In the genomic region with DNA sequence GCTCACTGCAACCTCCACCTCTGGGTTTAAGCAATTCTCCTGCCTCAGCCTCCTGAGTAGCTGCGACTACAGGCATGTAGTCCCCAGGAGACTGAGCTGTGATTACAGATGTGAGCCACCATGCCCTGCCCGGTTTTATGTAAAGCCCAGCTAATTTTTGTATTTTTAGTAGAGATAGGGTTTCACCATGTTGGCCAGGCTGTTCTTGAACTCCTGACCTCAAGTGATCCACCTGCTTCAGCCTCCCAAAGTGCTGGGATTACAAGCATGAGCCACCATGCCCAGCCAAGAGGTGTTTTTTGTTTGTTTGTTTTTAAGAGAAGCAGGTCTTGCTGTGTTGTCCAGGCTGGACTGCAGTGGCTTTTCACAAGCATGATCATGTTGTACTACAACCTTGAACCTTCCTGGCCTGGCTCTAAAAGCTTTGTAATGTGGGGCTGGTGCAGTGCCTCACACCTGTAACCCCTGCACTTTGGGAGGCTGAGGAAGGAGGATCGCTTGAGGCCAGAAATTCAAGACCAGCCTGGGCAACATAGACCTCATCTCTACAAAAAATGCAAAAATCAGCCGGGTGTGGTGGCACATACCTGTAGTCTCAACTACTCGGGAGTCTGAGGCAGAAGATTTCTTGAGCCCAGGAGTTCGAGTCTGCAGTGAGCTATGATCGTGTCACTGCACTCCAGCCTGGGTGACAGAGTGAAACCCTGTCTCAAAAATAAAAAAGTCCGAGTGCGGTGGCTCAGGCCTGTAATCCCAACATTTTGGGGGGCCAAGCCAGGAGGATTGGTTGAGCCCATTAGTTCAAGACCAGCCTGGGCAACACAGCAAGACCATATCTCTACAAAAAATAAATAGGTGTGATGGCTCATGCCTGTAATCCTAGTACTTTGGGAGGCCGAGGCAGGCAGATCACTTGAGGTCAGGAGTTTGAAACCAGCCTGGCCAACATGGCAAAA, we compare ENCODE assay signal across 2 cellular contexts.
TF ChIP-seq lines count a peak whose summit lies in the region.
"Not testable (repeated sequence)": the region's sequence is repeated elsewhere in the genome, so short reads cannot be mapped to it uniquely, and the experiment has no call there.

No MANE protein-coding gene starts in this region.

TF ChIP-seq in HEK293, 187 proteins besides CTCF, POLR2A, EP300 and RAD21:
- TF ChIP-seq, protein P1, sequence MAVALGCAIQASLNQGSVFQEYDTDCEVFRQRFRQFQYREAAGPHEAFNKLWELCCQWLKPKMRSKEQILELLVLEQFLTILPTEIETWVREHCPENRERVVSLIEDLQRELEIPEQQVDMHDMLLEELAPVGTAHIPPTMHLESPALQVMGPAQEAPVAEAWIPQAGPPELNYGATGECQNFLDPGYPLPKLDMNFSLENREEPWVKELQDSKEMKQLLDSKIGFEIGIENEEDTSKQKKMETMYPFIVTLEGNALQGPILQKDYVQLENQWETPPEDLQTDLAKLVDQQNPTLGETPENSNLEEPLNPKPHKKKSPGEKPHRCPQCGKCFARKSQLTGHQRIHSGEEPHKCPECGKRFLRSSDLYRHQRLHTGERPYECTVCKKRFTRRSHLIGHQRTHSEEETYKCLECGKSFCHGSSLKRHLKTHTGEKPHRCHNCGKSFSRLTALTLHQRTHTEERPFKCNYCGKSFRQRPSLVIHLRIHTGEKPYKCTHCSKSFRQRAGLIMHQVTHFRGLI (tag by site-specific recombination; IDR thresholded peaks at IDR 0.05), result peak; percentile 88

TF ChIP-seq in HepG2, 621 proteins besides CTCF, POLR2A, EP300 and RAD21:
- TF ChIP-seq MED1 (CRISPR knock-in tag; IDR thresholded peaks at IDR 0.05) (peak; percentile 21; the same call in 1 of the 2 replicates), ZFP90 (CRISPR knock-in tag; IDR thresholded peaks at IDR 0.05; ENCODE audit: borderline replicate concordance) (peak; percentile 82; the same call in 1 of the 2 replicates), ZMYM3 (CRISPR knock-in tag; IDR thresholded peaks at IDR 0.05) (peak; percentile 71), CCDC6 (CRISPR knock-in tag; IDR thresholded peaks at IDR 0.05) (0 out of 2 replicates have a peak, but pooled peaks have one; percentile 11), SMAD9 (CRISPR knock-in tag; IDR thresholded peaks at IDR 0.05) (0 out of 2 replicates have a peak, but pooled peaks have one; percentile 47), SALL1 (CRISPR knock-in tag; IDR thresholded peaks at IDR 0.05) (peak; percentile 54), ZNF782 (CRISPR knock-in tag; IDR thresholded peaks at IDR 0.05; ENCODE audit: borderline replicate concordance) (0 out of 2 replicates have a peak, but pooled peaks have one; percentile 45), ZNF180 (CRISPR knock-in tag; IDR thresholded peaks at IDR 0.05; ENCODE audit: borderline replicate concordance, low read depth) (0 out of 2 replicates have a peak, but pooled peaks have one; percentile 15), ZMYM2 (CRISPR knock-in tag; IDR thresholded peaks at IDR 0.05) (peak; percentile 61; the same call in 1 of the 2 replicates), ZNF510 (CRISPR knock-in tag; IDR thresholded peaks at IDR 0.05; ENCODE audit: low read depth) (0 out of 2 replicates have a peak, but pooled peaks have one; percentile 24), NR2C2 (CRISPR knock-in tag; IDR thresholded peaks at IDR 0.05; ENCODE audit: borderline replicate concordance) (0 out of 2 replicates have a peak, but pooled peaks have one; percentile 21), MYC (CRISPR knock-in tag; IDR thresholded peaks at IDR 0.05; ENCODE audit: borderline replicate concordance) (0 out of 2 replicates have a peak, but pooled peaks have one; percentile 24), ZBTB26 (CRISPR knock-in tag; IDR thresholded peaks at IDR 0.05; ENCODE audit: borderline replicate concordance) (0 out of 2 replicates have a peak, but pooled peaks have one; percentile 6), ZNF777 (CRISPR knock-in tag; IDR thresholded peaks at IDR 0.05) (0 out of 2 replicates have a peak, but pooled peaks have one; percentile 34), ZNF770 (CRISPR knock-in tag; IDR thresholded peaks at IDR 0.05) (peak; percentile 98), ZNF121 (CRISPR knock-in tag; IDR thresholded peaks at IDR 0.05) (peak; percentile 96), FOXJ3 (CRISPR knock-in tag; IDR thresholded peaks at IDR 0.05; ENCODE audit: borderline replicate concordance) (peak; percentile 50; the same call in 1 of the 2 replicates), ZNF263 (CRISPR knock-in tag; IDR thresholded peaks at IDR 0.05) (0 out of 2 replicates have a peak, but pooled peaks have one; percentile 30), ATF7 (CRISPR knock-in tag; IDR thresholded peaks at IDR 0.05) (peak; percentile 4; the same call in 1 of the 2 replicates), MEIS1 (CRISPR knock-in tag; IDR thresholded peaks at IDR 0.05; ENCODE audit: borderline replicate concordance) (0 out of 2 replicates have a peak, but pooled peaks have one; percentile 56), ZXDC (CRISPR knock-in tag; IDR thresholded peaks at IDR 0.05) (0 out of 2 replicates have a peak, but pooled peaks have one; percentile 54), ZNF781 (CRISPR knock-in tag; IDR thresholded peaks at IDR 0.05; ENCODE audit: borderline replicate concordance, not compliant biosample characterization) (peak; percentile 51), ZNF598 (CRISPR knock-in tag; IDR thresholded peaks at IDR 0.05; ENCODE audit: borderline replicate concordance) (peak; percentile 51; the same call in 1 of the 2 replicates), ZNF264 (CRISPR knock-in tag; IDR thresholded peaks at IDR 0.05) (peak; percentile 36; the same call in 1 of the 2 replicates), ZBTB7A (CRISPR knock-in tag; IDR thresholded peaks at IDR 0.05) (0 out of 2 replicates have a peak, but pooled peaks have one; percentile 48), BORCS8-MEF2B (CRISPR knock-in tag; IDR thresholded peaks at IDR 0.05) (0 out of 2 replicates have a peak, but pooled peaks have one; percentile 34), RFXAP (CRISPR knock-in tag; IDR thresholded peaks at IDR 0.05; ENCODE audit: borderline replicate concordance) (0 out of 2 replicates have a peak, but pooled peaks have one; percentile 31), NFKB2 (CRISPR knock-in tag; IDR thresholded peaks at IDR 0.05; ENCODE audit: borderline replicate concordance) (peak; percentile 68; the same call in 1 of the 2 replicates), BRCA1 (CRISPR knock-in tag; IDR thresholded peaks at IDR 0.05) (0 out of 2 replicates have a peak, but pooled peaks have one; percentile 28), KMT2A (CRISPR knock-in tag; IDR thresholded peaks at IDR 0.05) (0 out of 2 replicates have a peak, but pooled peaks have one; percentile 44)
- TF ChIP-seq, protein P2, sequence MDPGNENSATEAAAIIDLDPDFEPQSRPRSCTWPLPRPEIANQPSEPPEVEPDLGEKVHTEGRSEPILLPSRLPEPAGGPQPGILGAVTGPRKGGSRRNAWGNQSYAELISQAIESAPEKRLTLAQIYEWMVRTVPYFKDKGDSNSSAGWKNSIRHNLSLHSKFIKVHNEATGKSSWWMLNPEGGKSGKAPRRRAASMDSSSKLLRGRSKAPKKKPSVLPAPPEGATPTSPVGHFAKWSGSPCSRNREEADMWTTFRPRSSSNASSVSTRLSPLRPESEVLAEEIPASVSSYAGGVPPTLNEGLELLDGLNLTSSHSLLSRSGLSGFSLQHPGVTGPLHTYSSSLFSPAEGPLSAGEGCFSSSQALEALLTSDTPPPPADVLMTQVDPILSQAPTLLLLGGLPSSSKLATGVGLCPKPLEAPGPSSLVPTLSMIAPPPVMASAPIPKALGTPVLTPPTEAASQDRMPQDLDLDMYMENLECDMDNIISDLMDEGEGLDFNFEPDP (CRISPR knock-in tag; conservative IDR thresholded peaks at IDR 0.05), result 0 out of 2 replicates have a peak, but pooled peaks have one; percentile 42
- TF ChIP-seq, protein P3, sequence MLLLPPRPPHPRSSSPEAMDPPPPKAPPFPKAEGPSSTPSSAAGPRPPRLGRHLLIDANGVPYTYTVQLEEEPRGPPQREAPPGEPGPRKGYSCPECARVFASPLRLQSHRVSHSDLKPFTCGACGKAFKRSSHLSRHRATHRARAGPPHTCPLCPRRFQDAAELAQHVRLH (CRISPR knock-in tag; IDR thresholded peaks at IDR 0.05; ENCODE audit: borderline replicate concordance, low read depth), result peak; percentile 30; the same call in 1 of the 2 replicates
- TF ChIP-seq ATF7 (IDR thresholded peaks at IDR 0.05), result not testable (repeated sequence)
- TF ChIP-seq, protein P4, sequence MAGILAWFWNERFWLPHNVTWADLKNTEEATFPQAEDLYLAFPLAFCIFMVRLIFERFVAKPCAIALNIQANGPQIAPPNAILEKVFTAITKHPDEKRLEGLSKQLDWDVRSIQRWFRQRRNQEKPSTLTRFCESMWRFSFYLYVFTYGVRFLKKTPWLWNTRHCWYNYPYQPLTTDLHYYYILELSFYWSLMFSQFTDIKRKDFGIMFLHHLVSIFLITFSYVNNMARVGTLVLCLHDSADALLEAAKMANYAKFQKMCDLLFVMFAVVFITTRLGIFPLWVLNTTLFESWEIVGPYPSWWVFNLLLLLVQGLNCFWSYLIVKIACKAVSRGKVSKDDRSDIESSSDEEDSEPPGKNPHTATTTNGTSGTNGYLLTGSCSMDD (CRISPR knock-in tag; IDR thresholded peaks at IDR 0.05), result peak; percentile 88; the same call in 1 of the 2 replicates
- TF ChIP-seq, protein P5, sequence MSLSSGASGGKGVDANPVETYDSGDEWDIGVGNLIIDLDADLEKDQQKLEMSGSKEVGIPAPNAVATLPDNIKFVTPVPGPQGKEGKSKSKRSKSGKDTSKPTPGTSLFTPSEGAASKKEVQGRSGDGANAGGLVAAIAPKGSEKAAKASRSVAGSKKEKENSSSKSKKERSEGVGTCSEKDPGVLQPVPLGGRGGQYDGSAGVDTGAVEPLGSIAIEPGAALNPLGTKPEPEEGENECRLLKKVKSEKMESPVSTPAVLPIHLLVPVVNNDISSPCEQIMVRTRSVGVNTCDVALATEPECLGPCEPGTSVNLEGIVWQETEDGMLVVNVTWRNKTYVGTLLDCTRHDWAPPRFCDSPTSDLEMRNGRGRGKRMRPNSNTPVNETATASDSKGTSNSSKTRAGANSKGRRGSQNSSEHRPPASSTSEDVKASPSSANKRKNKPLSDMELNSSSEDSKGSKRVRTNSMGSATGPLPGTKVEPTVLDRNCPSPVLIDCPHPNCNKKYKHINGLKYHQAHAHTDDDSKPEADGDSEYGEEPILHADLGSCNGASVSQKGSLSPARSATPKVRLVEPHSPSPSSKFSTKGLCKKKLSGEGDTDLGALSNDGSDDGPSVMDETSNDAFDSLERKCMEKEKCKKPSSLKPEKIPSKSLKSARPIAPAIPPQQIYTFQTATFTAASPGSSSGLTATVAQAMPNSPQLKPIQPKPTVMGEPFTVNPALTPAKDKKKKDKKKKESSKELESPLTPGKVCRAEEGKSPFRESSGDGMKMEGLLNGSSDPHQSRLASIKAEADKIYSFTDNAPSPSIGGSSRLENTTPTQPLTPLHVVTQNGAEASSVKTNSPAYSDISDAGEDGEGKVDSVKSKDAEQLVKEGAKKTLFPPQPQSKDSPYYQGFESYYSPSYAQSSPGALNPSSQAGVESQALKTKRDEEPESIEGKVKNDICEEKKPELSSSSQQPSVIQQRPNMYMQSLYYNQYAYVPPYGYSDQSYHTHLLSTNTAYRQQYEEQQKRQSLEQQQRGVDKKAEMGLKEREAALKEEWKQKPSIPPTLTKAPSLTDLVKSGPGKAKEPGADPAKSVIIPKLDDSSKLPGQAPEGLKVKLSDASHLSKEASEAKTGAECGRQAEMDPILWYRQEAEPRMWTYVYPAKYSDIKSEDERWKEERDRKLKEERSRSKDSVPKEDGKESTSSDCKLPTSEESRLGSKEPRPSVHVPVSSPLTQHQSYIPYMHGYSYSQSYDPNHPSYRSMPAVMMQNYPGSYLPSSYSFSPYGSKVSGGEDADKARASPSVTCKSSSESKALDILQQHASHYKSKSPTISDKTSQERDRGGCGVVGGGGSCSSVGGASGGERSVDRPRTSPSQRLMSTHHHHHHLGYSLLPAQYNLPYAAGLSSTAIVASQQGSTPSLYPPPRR (CRISPR knock-in tag; IDR thresholded peaks at IDR 0.05; ENCODE audit: borderline replicate concordance), result 0 out of 2 replicates have a peak, but pooled peaks have one; percentile 23
TF ChIP-seq in HepG2: peak in this region for 34; not testable (repeated sequence) for 587.
